ENCODE assay signal across 10 cellular contexts in the genomic region with DNA sequence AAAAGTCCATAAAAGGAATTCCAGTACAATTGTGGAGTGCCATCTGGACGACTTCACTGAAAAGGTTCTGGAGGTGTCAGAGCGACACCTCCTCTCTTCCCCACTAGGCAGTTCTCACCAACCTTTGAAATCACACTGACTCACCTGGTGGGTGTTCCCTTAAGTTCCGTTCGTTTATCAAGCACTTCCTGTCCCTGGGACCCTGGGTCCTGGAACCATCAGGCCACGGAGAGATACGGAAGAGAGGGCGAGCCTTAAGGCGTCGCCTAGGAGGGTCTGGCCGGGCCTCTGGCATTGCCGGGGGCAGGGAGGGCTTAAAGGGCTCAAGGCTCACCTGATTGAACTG. TPM values are rescaled to one million over a fixed set of nuclear protein-coding genes. Genes with fewer than 3 reads are reported as not detected.
DNase-seq lines count a peak whose midpoint lies in the region; ATAC-seq, FAIRE-seq and TF ChIP-seq lines count a peak whose summit lies in the region.
"Had no signal": no experiment of that assay in that cellular context is flagged by ENCODE, and none has a peak within 500 bp of the region (broad histone marks: within the 10 kb centered on the region; RNA-seq: fewer than 3 reads in every experiment).

No MANE protein-coding gene starts in this region.

- peaks cover 3% of the 10 kb centered on the region for H3K9me3 Mint-ChIP-seq in mesothelial cell of epicardium

- WGBS in heart right ventricle, 2 donors = 33 to 41% methylated on average over 11 of the region's 11 CpGs
- 69 to 73% methylated on average over 11 of the region's 11 CpGs for WGBS in ectodermal cell, 2 experiments

- H3K4me3 ChIP-seq in heart right ventricle (peak overlapping the region in 7 of 10 donors; percentile 24 to 49 (median 44)), ectodermal cell (ENCODE audit: insufficient read depth, low read depth, low read length) (peak overlapping the region; percentile 52)

- H3K9me3 ChIP-seq in heart right ventricle (peaks cover 0 to 4% (median 0%) of the 10 kb centered on the region in 11 donors), ectodermal cell (ENCODE audit: control insufficient read depth, low read length) (no peaks in the 10 kb centered on the region)

- H3K27me3 Mint-ChIP-seq in mesothelial cell of epicardium (ENCODE audit: low read depth) = peaks cover 2% of the 10 kb centered on the region

- FAIRE-seq in urothelium cell line (lab: Jason Lieb, UNC) = no peak
- FAIRE-seq: endometrium had no signal

- no peaks in the 10 kb centered on the region for H3K36me3 Mint-ChIP-seq in mesothelial cell of epicardium

- DNase-seq in heart right ventricle = no peak
- no peak for DNase-seq in cardiac septum (ENCODE audit: low spot score)
- DNase-seq in mesothelial cell of epicardium (ENCODE audit: low spot score in 2 of 2, unreplicated experiment in 2 of 2) = no peak
- peak; percentile 38 for DNase-seq in urothelium cell line (ENCODE audit: low spot score)
- DNase-seq in stimulated activated CD4-positive, alpha-beta T cell treated with anti-CD3 and anti-CD28 coated beads, Interleukin-4, amount 100 ng/mL, for 24 hours = no peak

- peak in 1 of 8 donors; percentile 11 for ATAC-seq in heart right ventricle
- ATAC-seq in GM19452 (IDR thresholded peaks at IDR 0.05; ENCODE audit: unreplicated experiment) = no peak
- no peak for ATAC-seq in HG02852 (IDR thresholded peaks at IDR 0.05; ENCODE audit: unreplicated experiment)

- peak overlapping the region; percentile 84 for H3K4me3 Mint-ChIP-seq in mesothelial cell of epicardium
- H3K4me3 Mint-ChIP-seq: activated CD8-positive, alpha-beta T cell treated with anti-CD3 and anti-CD28 coated beads for 36 hours had no signal

- H3K27ac ChIP-seq in heart right ventricle (no peak overlapping the region), ectodermal cell (ENCODE audit: insufficient read depth, low read depth, low read length, poor library complexity, severe bottlenecking) (no peak overlapping the region)

- H3K27me3 ChIP-seq in heart right ventricle (peaks cover 0 to 9% (median 0%) of the 10 kb centered on the region in 7 donors), ectodermal cell (ENCODE audit: control insufficient read depth, insufficient read depth, low read length, poor library complexity, severe bottlenecking) (no peaks in the 10 kb centered on the region)

- H3K4me1 Mint-ChIP-seq in mesothelial cell of epicardium = peaks cover 18% of the 10 kb centered on the region

- H3K4me1 ChIP-seq in heart right ventricle = peaks cover 0 to 5% (median 0%) of the 10 kb centered on the region in 9 donors
- peaks cover 10% of the 10 kb centered on the region for H3K4me1 ChIP-seq in ectodermal cell (ENCODE audit: control insufficient read depth, insufficient read depth, low read length)

- H3K27ac Mint-ChIP-seq in mesothelial cell of epicardium = peak overlapping the region; percentile 33
- H3K27ac Mint-ChIP-seq: activated CD8-positive, alpha-beta T cell treated with anti-CD3 and anti-CD28 coated beads for 36 hours had no signal

- intact Hi-C loops in heart right ventricle (cut with DNase I) = no loop called here
- intact Hi-C loops in cardiac septum (cut with DNase I) = no loop called here

- TF ChIP-seq CTCF in heart right ventricle (IDR thresholded peaks at IDR 0.05) = no peak
- no peak for TF ChIP-seq CTCF in mesothelial cell of epicardium (IDR thresholded peaks at IDR 0.05; ENCODE audit: unreplicated experiment)

- H3K36me3 ChIP-seq in heart right ventricle (no peaks in the 10 kb centered on the region), ectodermal cell (ENCODE audit: control insufficient read depth, insufficient read depth, low read length) (no peaks in the 10 kb centered on the region)

RNA-seq across cellular contexts. Expression of a gene that starts 0.3 kb away (rescaled TPM):
- under 1 TPM in 1 of 10 donors, not detected in 9; 0.06 TPM for total RNA-seq in heart right ventricle
- polyA plus RNA-seq in heart right ventricle = under 1 TPM in 1 of 2 donors, not detected in 1; 0.01 TPM
- not detected for total RNA-seq in cardiac septum
- 4.7 TPM for polyA plus RNA-seq in ectodermal cell (2013, experiment 1 of 4)
- 2.6 TPM for polyA plus RNA-seq in ectodermal cell (2013, experiment 2 of 4)
- polyA plus RNA-seq in ectodermal cell (2013, experiment 3 of 4) = 2.5 TPM
- 2.8 TPM for polyA plus RNA-seq in ectodermal cell (2013, experiment 4 of 4)
- 2.7 to 4.7 TPM (median 3.7 TPM) in 3 replicates for total RNA-seq in mesothelial cell of epicardium
- total RNA-seq: activated CD8-positive, alpha-beta T cell treated with anti-CD3 and anti-CD28 coated beads for 36 hours had no signal
